Comparison of ENCODE assay signal across 8 cellular contexts in the genomic region with DNA sequence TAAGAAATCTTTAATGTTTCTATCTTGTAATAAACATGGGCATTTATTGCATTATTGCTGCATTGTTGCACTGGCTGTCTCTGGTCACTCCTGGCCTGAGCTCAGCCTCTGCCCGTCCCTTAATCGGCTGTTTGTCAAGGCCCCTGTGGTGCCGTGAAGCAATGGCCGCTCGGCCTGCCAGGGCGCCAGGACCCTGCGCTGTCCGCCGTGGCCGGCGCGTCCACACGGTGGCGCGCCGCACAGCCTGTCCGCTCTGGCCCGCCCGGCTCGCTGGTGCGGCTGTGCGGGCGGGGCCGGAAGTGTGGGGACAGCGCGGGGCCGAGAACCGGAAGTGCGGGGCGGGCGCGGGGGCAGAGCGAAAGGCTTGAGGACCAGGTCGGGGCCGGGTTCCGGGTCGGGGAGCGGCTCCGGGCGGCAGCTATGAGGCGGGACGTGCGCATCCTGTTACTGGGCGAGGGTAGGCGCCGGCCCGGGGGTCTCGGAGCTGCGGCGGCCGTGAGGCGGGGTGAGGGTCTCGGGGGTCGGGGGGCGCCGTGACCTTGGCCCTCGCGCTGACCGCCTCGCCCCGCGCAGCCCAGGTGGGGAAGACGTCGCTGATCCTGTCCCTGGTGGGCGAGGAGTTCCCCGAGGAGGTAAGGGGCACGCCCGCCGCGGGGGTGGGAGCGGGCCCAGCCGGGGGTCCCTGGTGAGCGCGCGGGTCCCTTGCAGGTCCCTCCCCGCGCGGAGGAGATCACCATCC. TPM values are rescaled to one million over a fixed set of nuclear protein-coding genes. Genes with fewer than 3 reads are reported as not detected.
DNase-seq lines count a peak whose midpoint lies in the region; ATAC-seq, FAIRE-seq and TF ChIP-seq lines count a peak whose summit lies in the region.

Gene RHOT2, plus strand, starts transcription at position 353 of the 739 bp plus-strand sequence. Its CDS starts 68 bp downstream, at position 421.

- H3K36me3 ChIP-seq in SU-DHL-6 (ENCODE audit: low read length), result no peaks in the 10 kb centered on the region
- H3K36me3 ChIP-seq in pancreas, result peaks cover 6 to 32% (median 27%) of the 10 kb centered on the region in 3 donors
- H3K36me3 ChIP-seq in thymus (ENCODE audit: control insufficient read depth, insufficient read depth), result peaks cover 39% of the 10 kb centered on the region

- H3K9ac ChIP-seq in SU-DHL-6 (ENCODE audit: low read length), result peak within 1 kb of the TSS; percentile 96

- peaks cover 3% of the 10 kb centered on the region for H3K4me1 Mint-ChIP-seq in activated naive CD8-positive, alpha-beta T cell treated with anti-CD3 and anti-CD28 coated beads for 36 hours

- POLR2A ChIA-PET in GM10248 (lab: Yijun Ruan, JAX), result interaction anchor here (1.1 kb wide), 1 partner anchor 13 kb away, joined by 4 read pairs; the partner anchor contains the start of gene STUB1

- no peaks in the 10 kb centered on the region for H3K9me3 ChIP-seq in SU-DHL-6 (ENCODE audit: insufficient read depth, low read length)
- no peaks in the 10 kb centered on the region for H3K9me3 ChIP-seq in pancreas
- no peaks in the 10 kb centered on the region for H3K9me3 ChIP-seq in thymus (ENCODE audit: control insufficient read depth)

- no peak for FAIRE-seq in pancreas (lab: Jason Lieb, UNC)

- H3K36me3 Mint-ChIP-seq in activated naive CD8-positive, alpha-beta T cell treated with anti-CD3 and anti-CD28 coated beads for 36 hours, result peaks cover 8% of the 10 kb centered on the region

- peak; percentile 98 for TF ChIP-seq CTCF in GM10248 (IDR thresholded peaks at IDR 0.05; ENCODE audit: control extremely low read depth, extremely low read depth, low read depth, missing control alignments)
- peak; percentile 90 for TF ChIP-seq CTCF in SU-DHL-6 (IDR thresholded peaks at IDR 0.05; ENCODE audit: insufficient read depth, low read length, poor library complexity, severe bottlenecking)
- TF ChIP-seq CTCF in pancreas (IDR thresholded peaks at IDR 0.05), result peak; percentile 82 to 87 (median 84)

- H3K79me2 ChIP-seq in SU-DHL-6 (ENCODE audit: insufficient read depth, low read length), result peaks cover 8% of the 10 kb centered on the region; the same call in 1 of the 2 replicates

- intact Hi-C loops in head of caudate nucleus (cut with DNase I) (no loop called here), pancreas (cut with DNase I) (no loop called here)

- H3K4me1 ChIP-seq in pancreas, result peaks cover 0 to 10% (median 7%) of the 10 kb centered on the region in 3 donors
- peaks cover 8% of the 10 kb centered on the region for H3K4me1 ChIP-seq in thymus (ENCODE audit: control insufficient read depth, insufficient read depth, low read length)

- H3K9me2 ChIP-seq in SU-DHL-6 (replicated peaks; ENCODE audit: insufficient read depth, low read length), result no peaks in the 10 kb centered on the region

- H3K4me2 ChIP-seq in SU-DHL-6 (ENCODE audit: low read depth, low read length, poor library complexity, severe bottlenecking), result peak within 1 kb of the TSS; percentile 65

- H3K27ac ChIP-seq in SU-DHL-6 (ENCODE audit: low read depth, low read length), result peak within 1 kb of the TSS; percentile 45
- peak within 1 kb of the TSS; percentile 42 to 66 (median 64) for H3K27ac ChIP-seq in pancreas
- H3K27ac ChIP-seq in thymus (ENCODE audit: low read depth), result peak within 1 kb of the TSS; percentile 89

- H3K27me3 Mint-ChIP-seq in activated naive CD8-positive, alpha-beta T cell treated with anti-CD3 and anti-CD28 coated beads for 36 hours, result no peaks in the 10 kb centered on the region

- H3K9me3 Mint-ChIP-seq in activated naive CD8-positive, alpha-beta T cell treated with anti-CD3 and anti-CD28 coated beads for 36 hours, result no peaks in the 10 kb centered on the region

- no peaks in the 10 kb centered on the region for H3K27me3 ChIP-seq in SU-DHL-6 (ENCODE audit: low read length)
- no peaks in the 10 kb centered on the region for H3K27me3 ChIP-seq in pancreas
- H3K27me3 ChIP-seq in thymus (ENCODE audit: control insufficient read depth, insufficient read depth), result no peaks in the 10 kb centered on the region

- WGBS in pancreas, 2 donors, result 1% methylated on average over 58 to 78 of the region's 78 CpGs
- WGBS in thymus, result under 1% methylated on average over 78 of the region's 78 CpGs

- ATAC-seq in HG02623 (IDR thresholded peaks at IDR 0.05; ENCODE audit: unreplicated experiment) (peak; percentile 75), pancreas (peak; percentile 95 to 97 (median 96))

- peak within 1 kb of the TSS; percentile 78 for H3K27ac Mint-ChIP-seq in activated naive CD8-positive, alpha-beta T cell treated with anti-CD3 and anti-CD28 coated beads for 36 hours

- peak within 1 kb of the TSS; percentile 82 for H3K4me3 Mint-ChIP-seq in activated naive CD8-positive, alpha-beta T cell treated with anti-CD3 and anti-CD28 coated beads for 36 hours

- CTCF ChIA-PET in GM10248 (lab: Yijun Ruan, JAX), result interaction anchor here (0.6 to 5.5 kb wide), 9 partner anchors 8 to 47 kb away, joined by 3 to 28 read pairs (median 3); partner anchors contain the start of genes METRN, STUB1 and WDR90

- peak within 1 kb of the TSS; percentile 44 for H2AFZ ChIP-seq in SU-DHL-6 (ENCODE audit: low read depth, low read length, severe bottlenecking)

- peak; percentile 94 for DNase-seq in GM10248 (ENCODE audit: extremely low spot score)
- peak; percentile 75 for DNase-seq in NCI-H128 (lab: John Stamatoyannopoulos, UW; ENCODE audit: unreplicated experiment)
- peak; percentile 98 for DNase-seq in activated naive CD8-positive, alpha-beta T cell treated with anti-CD3 and anti-CD28 coated beads for 36 hours
- peak; percentile 80 to 98 (median 94) for DNase-seq in head of caudate nucleus
- peak in 5 of 6 donors; percentile 87 to 95 (median 92) for DNase-seq in pancreas

- no peaks in the 10 kb centered on the region for H3F3A ChIP-seq in SU-DHL-6 (ENCODE audit: insufficient read depth)

- peak within 1 kb of the TSS; percentile 88 for H3K4me3 ChIP-seq in SU-DHL-6 (ENCODE audit: insufficient read depth, low read length, poor library complexity, severe bottlenecking)
- H3K4me3 ChIP-seq in pancreas, result peak within 1 kb of the TSS; percentile 84 to 100 (median 98)
- H3K4me3 ChIP-seq in thymus (ENCODE audit: low read length), result peak within 1 kb of the TSS; percentile 91

- H4K20me1 ChIP-seq in SU-DHL-6 (ENCODE audit: low read depth, low read length), result no peaks in the 10 kb centered on the region

RNA-seq across cellular contexts. Expression of gene RHOT2, which starts in this region (rescaled TPM):
- total RNA-seq in activated naive CD8-positive, alpha-beta T cell treated with anti-CD3 and anti-CD28 coated beads for 36 hours, result 100 to 1,000 TPM; 123 to 128 TPM
- total RNA-seq in pancreas, result 10 to 100 TPM; 33.5 to 66.2 (median 45.6) TPM
- polyA plus RNA-seq in pancreas, result 100 to 1,000 TPM; 260 to 265 TPM
- polyA plus RNA-seq in thymus, result 252 TPM

Comparison
In these comparisons a context has a peak if more than half of its experiments do, and no peak if none do; other contexts are left out.
1. Peak in every context shown above with its lines: DNase-seq, ATAC-seq, H3K4me3 ChIP-seq and H3K27ac ChIP-seq.